1 cellular context compared by ENCODE assay signal in genomic region chr7:2261611-2262010, GRCh38.
A peak's percentile ranks its signal among the peaks of the same experiment; 100 is the strongest.
TF ChIP-seq lines count a peak whose summit lies in the region.

No MANE protein-coding gene starts in this region.

TF ChIP-seq in GM12878, 131 proteins besides CTCF, POLR2A, EP300 and RAD21:
- no peak for TF ChIP-seq BCL3 (IDR thresholded peaks at IDR 0.05; ENCODE audit: borderline replicate concordance, insufficient read depth, low read depth, low read length, poor library complexity, severe bottlenecking)
- TF ChIP-seq MXI1 (IDR thresholded peaks at IDR 0.05; ENCODE audit: low read depth, low read length), result peak; percentile 38; the same call in 1 of the 2 replicates
- TF ChIP-seq CREB1 (IDR thresholded peaks at IDR 0.05; ENCODE audit: low read depth), result 0 out of 2 replicates have a peak, but pooled peaks have one; percentile 44
- TF ChIP-seq JUNB (IDR thresholded peaks at IDR 0.05), result no peak
- TF ChIP-seq ATF3 (IDR thresholded peaks at IDR 0.05; ENCODE audit: borderline replicate concordance, extremely low read depth, low read depth, low read length), result no peak
- TF ChIP-seq USF1 (IDR thresholded peaks at IDR 0.05; ENCODE audit: borderline replicate concordance, extremely low read length, insufficient read depth, low read depth, low read length), result no peak
- TF ChIP-seq EGR1 (IDR thresholded peaks at IDR 0.05; ENCODE audit: borderline replicate concordance in 1 of 2, low read depth in 2 of 2, low read length in 2 of 2), result peak in 1 of 2 experiments; percentile 48; a peak in 1 of 3 replicates
- TF ChIP-seq SPI1 (IDR thresholded peaks at IDR 0.05; ENCODE audit: borderline replicate concordance, insufficient read depth, low read depth, low read length), result 0 out of 2 replicates have a peak, but pooled peaks have one; percentile 1
- peak in 1 of 2 experiments; percentile 52; a peak in 1 of 4 replicates for TF ChIP-seq ETV6 (conservative IDR thresholded peaks at IDR 0.05 in 1 of 2, IDR thresholded peaks at IDR 0.05 in 1 of 2; ENCODE audit: borderline replicate concordance in 1 of 2, low read depth in 1 of 2)
- TF ChIP-seq IKZF2 (IDR thresholded peaks at IDR 0.05), result peak; percentile 36 to 42; a peak in 2 of 4 replicates
- 0 out of 2 replicates have a peak, but pooled peaks have one; percentile 18 for TF ChIP-seq MTA2 (IDR thresholded peaks at IDR 0.05; ENCODE audit: low read depth)
- TF ChIP-seq JUND (IDR thresholded peaks at IDR 0.05; ENCODE audit: low read depth, low read length), result no peak
- peak; percentile 47 to 61; a peak in 3 of 4 replicates for TF ChIP-seq BHLHE40 (IDR thresholded peaks at IDR 0.05; ENCODE audit: borderline replicate concordance in 1 of 2, low read depth in 2 of 2, low read length in 1 of 2)
TF ChIP-seq in GM12878: peak in this region for 8.
